ENCODE assay signal across 27 cellular contexts in the genomic region with DNA sequence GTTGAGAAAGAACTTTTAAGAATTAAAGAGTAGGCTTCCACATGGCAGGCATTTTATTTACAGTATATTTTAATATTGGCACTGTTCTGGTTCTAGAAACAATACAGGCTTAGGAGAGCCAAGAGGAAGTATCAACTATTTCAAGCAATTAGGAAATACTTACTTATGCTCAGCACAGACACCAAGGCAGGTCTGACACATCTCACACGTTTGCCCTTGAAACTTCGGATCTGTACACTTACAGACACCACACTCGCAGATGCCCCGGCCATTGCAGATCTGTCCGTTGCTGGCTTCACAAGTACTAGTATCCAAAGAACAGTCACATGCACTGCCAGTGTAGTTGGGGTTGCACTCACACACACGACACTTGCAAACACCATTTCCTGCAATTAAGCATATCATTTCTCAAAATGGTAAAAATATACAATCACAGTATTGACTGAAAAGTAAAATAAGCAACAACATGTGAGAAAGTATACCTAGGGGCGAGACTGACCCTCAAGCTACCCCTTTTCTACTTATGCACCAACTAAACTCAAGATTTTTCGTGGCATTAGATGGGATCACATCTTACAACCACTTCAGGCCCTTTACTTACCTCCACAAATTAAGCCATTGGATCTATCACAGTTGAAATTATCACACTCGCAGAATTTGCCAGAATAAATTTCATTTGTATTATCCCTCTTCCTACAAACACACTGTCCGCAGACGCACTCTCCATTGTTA. TPM values are rescaled to one million over a fixed set of nuclear protein-coding genes. Genes with fewer than 3 reads are reported as not detected.
DNase-seq lines count a peak whose midpoint lies in the region; ATAC-seq, FAIRE-seq and TF ChIP-seq lines count a peak whose summit lies in the region.
"Had no signal": no experiment of that assay in that cellular context is flagged by ENCODE, and none has a peak within 500 bp of the region (broad histone marks: within the 10 kb centered on the region; RNA-seq: fewer than 3 reads in every experiment).

No MANE protein-coding gene starts in this region.

- no peaks in the 10 kb centered on the region for H3K27me3 Mint-ChIP-seq in activated T-cell treated with anti-CD3 and anti-CD28 coated beads, Interleukin-2, amount 50 U/mL, for 72 hours (ENCODE audit: low read depth)
- no peaks in the 10 kb centered on the region for H3K27me3 Mint-ChIP-seq in activated T-cell treated with anti-CD3 and anti-CD28 coated beads, Interleukin-2, amount 50 U/mL, for 4 hours (ENCODE audit: low read depth)
- H3K27me3 Mint-ChIP-seq in astrocyte (ENCODE audit: low read depth, unreplicated experiment) = no peaks in the 10 kb centered on the region

- H3K36me3 ChIP-seq in astrocyte (ENCODE audit: insufficient read depth, low read length) = peaks cover 55% of the 10 kb centered on the region
- peaks cover 69% of the 10 kb centered on the region for H3K36me3 ChIP-seq in osteoblast (ENCODE audit: insufficient read depth, low read length)
- H3K36me3 ChIP-seq: prostate gland had no signal

- H3K9ac ChIP-seq in astrocyte (ENCODE audit: low read length) = no peak overlapping the region
- H3K9ac ChIP-seq: KMS-11, neural progenitor cell had no signal

- H4K20me1 ChIP-seq in astrocyte (ENCODE audit: insufficient read depth, low read length) (peaks cover 52% of the 10 kb centered on the region), osteoblast (ENCODE audit: insufficient read depth, low read length) (peaks cover 14% of the 10 kb centered on the region)

- FAIRE-seq in H54 (lab: Jason Lieb, UNC) (peak; percentile 45), astrocyte (lab: Jason Lieb, UNC) (peak; percentile 62)
- FAIRE-seq: A204.1, frontal cortex, H1, islet of Langerhans had no signal

- no peak overlapping the region for H2AFZ ChIP-seq in astrocyte (ENCODE audit: low read depth, low read length)
- no peak overlapping the region for H2AFZ ChIP-seq in osteoblast (ENCODE audit: low read length)
- H2AFZ ChIP-seq: neural progenitor cell had no signal

- no peaks in the 10 kb centered on the region for H3K9me3 Mint-ChIP-seq in activated T-cell treated with anti-CD3 and anti-CD28 coated beads, Interleukin-2, amount 50 U/mL, for 72 hours
- H3K9me3 Mint-ChIP-seq in activated T-cell treated with anti-CD3 and anti-CD28 coated beads, Interleukin-2, amount 50 U/mL, for 4 hours = no peaks in the 10 kb centered on the region
- no peaks in the 10 kb centered on the region for H3K9me3 Mint-ChIP-seq in astrocyte (ENCODE audit: unreplicated experiment)

- peak overlapping the region; percentile 64 for H3K27ac Mint-ChIP-seq in activated T-cell treated with anti-CD3 and anti-CD28 coated beads, Interleukin-2, amount 50 U/mL, for 72 hours
- H3K27ac Mint-ChIP-seq in astrocyte (ENCODE audit: unreplicated experiment) = no peak overlapping the region
- H3K27ac Mint-ChIP-seq: neural progenitor cell had no signal

- no peak overlapping the region for H3K4me3 ChIP-seq in astrocyte (ENCODE audit: insufficient read depth, low read depth, low read length)
- no peak overlapping the region for H3K4me3 ChIP-seq in osteoblast (ENCODE audit: insufficient read depth, low read length)
- H3K4me3 ChIP-seq: lower lobe of right lung, neural progenitor cell, prostate gland, stomach, transverse colon had no signal

- H3K79me2 ChIP-seq in astrocyte (ENCODE audit: insufficient read depth, low read length) = peaks cover 84% of the 10 kb centered on the region
- H3K79me2 ChIP-seq in osteoblast (ENCODE audit: insufficient read depth, low read length) = peaks cover 76% of the 10 kb centered on the region

- TF ChIP-seq CTCF in astrocyte (IDR thresholded peaks at IDR 0.05; ENCODE audit: insufficient read depth, low read depth, low read length) (no peak), osteoblast (IDR thresholded peaks at IDR 0.05; ENCODE audit: extremely low read depth, low read depth, low read length) (no peak)

- H3K27ac ChIP-seq in astrocyte (ENCODE audit: low read depth, low read length) = no peak overlapping the region
- peak overlapping the region; percentile 6 for H3K27ac ChIP-seq in osteoblast (ENCODE audit: low read depth, low read length)
- H3K27ac ChIP-seq: KMS-11, lower lobe of right lung, neural progenitor cell, prostate gland, stomach, transverse colon had no signal

- H3K4me1 Mint-ChIP-seq in activated T-cell treated with anti-CD3 and anti-CD28 coated beads, Interleukin-2, amount 50 U/mL, for 72 hours (ENCODE audit: low read depth) = no peaks in the 10 kb centered on the region
- H3K4me1 Mint-ChIP-seq in activated T-cell treated with anti-CD3 and anti-CD28 coated beads, Interleukin-2, amount 50 U/mL, for 4 hours (ENCODE audit: low read depth) = peaks cover 13% of the 10 kb centered on the region
- H3K4me1 Mint-ChIP-seq in astrocyte (ENCODE audit: low read depth, unreplicated experiment) = peaks cover 48% of the 10 kb centered on the region
- H3K4me1 Mint-ChIP-seq: neural progenitor cell had no signal

- H3K4me2 ChIP-seq in astrocyte (ENCODE audit: low read length) (no peak overlapping the region), osteoblast (ENCODE audit: insufficient read depth, low read length) (no peak overlapping the region)
- H3K4me2 ChIP-seq: KMS-11, neural progenitor cell had no signal

- no peak for DNase-seq in activated T-cell treated with anti-CD3 and anti-CD28 coated beads, Interleukin-2, amount 50 U/mL, for 72 hours
- no peak for DNase-seq in activated T-cell treated with anti-CD3 and anti-CD28 coated beads, Interleukin-2, amount 50 U/mL, for 4 hours
- DNase-seq in H54 (ENCODE audit: insufficient read length, low spot score) (no peak), astrocyte (ENCODE audit: low read depth) (no peak), osteoblast (ENCODE audit: insufficient read length, low spot score, missing footprints) (no peak), SIG-M5 (lab: John Stamatoyannopoulos, UW) (no peak), HuH-7 (ENCODE audit: low spot score) (no peak)
- DNase-seq: activated CD4-positive, alpha-beta T cell treated with anti-CD3 and anti-CD28 coated beads, Interleukin-2, amount 50 U/mL, for 4 hours; activated CD8-positive, alpha-beta memory T cell treated with anti-CD3 and anti-CD28 coated beads, Interleukin-2, amount 50 U/mL, for 48 hours; DND-41; effector CD8-positive, alpha-beta T cell; lower lobe of right lung; NCI-H1048; NCI-H1930; NCI-H526; stimulated activated CD8-positive, alpha-beta memory T cell treated with anti-CD3 and anti-CD28 coated beads, Interleukin-4, amount 100 ng/mL, for 48 hours; stomach; T-helper 9 cell; transverse colon had no signal

- ATAC-seq in activated T-cell treated with anti-CD3 and anti-CD28 coated beads, Interleukin-2, amount 50 U/mL, for 72 hours (replicated peaks in 1 of 2) = no peak
- no peak for ATAC-seq in activated T-cell treated with anti-CD3 and anti-CD28 coated beads, Interleukin-2, amount 50 U/mL, for 4 hours
- ATAC-seq in GM21367 (IDR thresholded peaks at IDR 0.05; ENCODE audit: unreplicated experiment) = no peak

- peaks cover 17 to 23% of the 10 kb centered on the region in 2 donors for H3K36me3 Mint-ChIP-seq in activated T-cell treated with anti-CD3 and anti-CD28 coated beads, Interleukin-2, amount 50 U/mL, for 72 hours (ENCODE audit: insufficient read depth in 2 of 2)
- H3K36me3 Mint-ChIP-seq in activated T-cell treated with anti-CD3 and anti-CD28 coated beads, Interleukin-2, amount 50 U/mL, for 4 hours (ENCODE audit: insufficient read depth) = peaks cover 57% of the 10 kb centered on the region
- peaks cover 49% of the 10 kb centered on the region for H3K36me3 Mint-ChIP-seq in astrocyte (ENCODE audit: low read depth, unreplicated experiment)

- H3K4me1 ChIP-seq in astrocyte (ENCODE audit: insufficient read depth, low read length) (no peaks in the 10 kb centered on the region), osteoblast (ENCODE audit: insufficient read depth, low read length) (no peaks in the 10 kb centered on the region)
- H3K4me1 ChIP-seq: lower lobe of right lung, neural progenitor cell, prostate gland, transverse colon had no signal

- H3K4me3 Mint-ChIP-seq in activated T-cell treated with anti-CD3 and anti-CD28 coated beads, Interleukin-2, amount 50 U/mL, for 72 hours = no peak overlapping the region
- H3K4me3 Mint-ChIP-seq in activated T-cell treated with anti-CD3 and anti-CD28 coated beads, Interleukin-2, amount 50 U/mL, for 4 hours = no peak overlapping the region
- H3K4me3 Mint-ChIP-seq in astrocyte (ENCODE audit: unreplicated experiment) = no peak overlapping the region
- H3K4me3 Mint-ChIP-seq: neural progenitor cell had no signal

- H3K27me3 ChIP-seq in astrocyte (ENCODE audit: insufficient read depth, low read length) (no peaks in the 10 kb centered on the region), osteoblast (ENCODE audit: insufficient read depth, low read length) (no peaks in the 10 kb centered on the region)
- H3K27me3 ChIP-seq: neural progenitor cell, stomach, transverse colon had no signal

- H3K9me3 ChIP-seq in astrocyte (ENCODE audit: insufficient read depth, low read depth, low read length) (no peaks in the 10 kb centered on the region), osteoblast (ENCODE audit: low read depth, low read length) (no peaks in the 10 kb centered on the region)
- H3K9me3 ChIP-seq: lower lobe of right lung, prostate gland, stomach, transverse colon had no signal

- TF ChIP-seq POLR2A in H54 (IDR thresholded peaks at IDR 0.05; ENCODE audit: low read depth, low read length) = no peak

RNA-seq across cellular contexts. Expression of a gene that starts 46.6 kb away (rescaled TPM):
- 10 to 100 TPM; 52.3 to 91.2 TPM for total RNA-seq in activated T-cell treated with anti-CD3 and anti-CD28 coated beads, Interleukin-2, amount 50 U/mL, for 72 hours
- 10 to 100 TPM; 53.7 to 90.6 (median 58.6) TPM for total RNA-seq in activated T-cell treated with anti-CD3 and anti-CD28 coated beads, Interleukin-2, amount 50 U/mL, for 4 hours
- 2,575 and 2,956 TPM in 2 replicates for total RNA-seq in astrocyte
- 1,572 and 1,742 TPM in 2 replicates for total RNA-seq in osteoblast

Comparison
In these comparisons a context has a peak if more than half of its experiments do, and no peak if none do; other contexts are left out.
1. RNA of a gene that starts 46.6 kb away (total RNA-seq): 2,575 to 2,956 TPM in astrocyte and 1,572 to 1,742 TPM in osteoblast; 52.3 to 91.2 TPM in activated T-cell treated with anti-CD3 and anti-CD28 coated beads, Interleukin-2, amount 50 U/mL, for 72 hours and 53.7 to 90.6 TPM in activated T-cell treated with anti-CD3 and anti-CD28 coated beads, Interleukin-2, amount 50 U/mL, for 4 hours; every median in the first group is over 10 times any median in the second.